In the genomic region with DNA sequence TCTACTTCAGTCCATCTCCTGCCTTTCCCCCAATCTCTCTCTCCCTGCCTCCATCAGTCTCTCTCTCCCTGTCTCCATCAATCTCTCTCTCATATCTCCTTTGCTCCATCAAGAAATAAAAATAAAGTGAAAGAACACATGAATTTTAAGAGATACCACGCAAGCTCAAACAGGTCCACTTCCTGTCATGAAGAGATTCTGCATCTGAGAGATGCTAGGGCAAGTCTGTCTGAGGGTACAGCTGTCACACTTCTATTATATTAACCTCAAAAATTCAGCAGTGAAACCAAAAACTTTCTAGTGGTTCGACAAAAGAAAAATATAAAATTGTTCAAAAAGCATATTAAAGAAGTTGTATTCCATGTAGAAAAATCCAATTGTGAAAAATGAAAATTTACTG, we compare ENCODE assay signal across 18 cellular contexts.
DNase-seq lines count a peak whose midpoint lies in the region; ATAC-seq, FAIRE-seq and TF ChIP-seq lines count a peak whose summit lies in the region.
"Had no signal": no experiment of that assay in that cellular context is flagged by ENCODE, and none has a peak within 500 bp of the region (broad histone marks: within the 10 kb centered on the region; RNA-seq: fewer than 3 reads in every experiment).

No MANE protein-coding gene starts in this region.

- peak overlapping the region; percentile 82 to 96 (median 89) for H3K27ac Mint-ChIP-seq in nephron
- H3K27ac Mint-ChIP-seq: CD14-positive monocyte; CD4-positive, alpha-beta memory T cell had no signal

- no TSS peak for BruUV-seq in endothelial cell of umbilical vein (replicated peaks; lab: Mats Ljungman, UMichigan)

- no peak overlapping the region for H3K4me2 ChIP-seq in MM.1S (ENCODE audit: low read depth, low read length)
- no peak overlapping the region for H3K4me2 ChIP-seq in endothelial cell of umbilical vein (ENCODE audit: insufficient read depth, low read length)
- H3K4me2 ChIP-seq: A549, BLaER1 had no signal

- H4K20me1 ChIP-seq in MM.1S (ENCODE audit: insufficient read depth, low read length), result no peaks in the 10 kb centered on the region
- no peaks in the 10 kb centered on the region for H4K20me1 ChIP-seq in endothelial cell of umbilical vein (replicated peaks; ENCODE audit: control insufficient read depth, extremely low read depth, insufficient read depth, low read length)
- H4K20me1 ChIP-seq: BLaER1 had no signal

- H3F3A ChIP-seq in MM.1S (ENCODE audit: insufficient read depth, low read length), result no peaks in the 10 kb centered on the region

- CTCF ChIA-PET in endothelial cell of umbilical vein (lab: Charles Lee), result interaction anchor here (0.6 to 2.9 kb wide), 4 partner anchors 9 to 295 kb away, joined by 3 to 17 read pairs (median 8); no protein-coding TSS in a partner anchor

- H3K4me1 ChIP-seq in ACC112 (ENCODE audit: control insufficient read depth, insufficient read depth, low read length, unreplicated experiment) (peaks cover 22% of the 10 kb centered on the region), MM.1S (ENCODE audit: low read length) (no peaks in the 10 kb centered on the region), endothelial cell of umbilical vein (ENCODE audit: control insufficient read depth, extremely low read depth, insufficient read depth, low read length) (peaks cover 19% of the 10 kb centered on the region)
- H3K4me1 ChIP-seq: A549, BLaER1 had no signal

- TF ChIP-seq POLR2A in endothelial cell of umbilical vein (IDR thresholded peaks at IDR 0.05; ENCODE audit: low read depth, low read length), result no peak

- intact Hi-C loops in endothelial cell of umbilical vein (cut with micrococcal nuclease), result no loop called here

- H3K4me3 Mint-ChIP-seq in nephron, result no peak overlapping the region
- H3K4me3 Mint-ChIP-seq: CD14-positive monocyte; CD4-positive, alpha-beta memory T cell had no signal

- H3K4me1 Mint-ChIP-seq in nephron, result peaks cover 13% of the 10 kb centered on the region
- H3K4me1 Mint-ChIP-seq: CD14-positive monocyte; CD4-positive, alpha-beta memory T cell had no signal

- H3K9me3 ChIP-seq in MM.1S (replicated peaks; ENCODE audit: insufficient read depth, low read length), result no peaks in the 10 kb centered on the region
- H3K9me3 ChIP-seq in endothelial cell of umbilical vein (replicated peaks; ENCODE audit: control insufficient read depth, insufficient read depth, low read length), result no peaks in the 10 kb centered on the region
- H3K9me3 ChIP-seq: A549, BLaER1 had no signal

- no peaks in the 10 kb centered on the region for H3K79me2 ChIP-seq in ACC112 (ENCODE audit: control insufficient read depth, insufficient read depth, low read length, unreplicated experiment)
- H3K79me2 ChIP-seq in MM.1S (ENCODE audit: low read length), result no peaks in the 10 kb centered on the region
- no peaks in the 10 kb centered on the region for H3K79me2 ChIP-seq in endothelial cell of umbilical vein (ENCODE audit: control insufficient read depth, insufficient read depth, low read length)

- dilution Hi-C loops in endothelial cell of umbilical vein (cut with MboI; ENCODE audit: extremely low pct_ligation_motif_present, low sequenced_read_pairs), result loop anchor here (25.0 kb wide), 1 partner anchor 91 kb away; no protein-coding TSS in a partner anchor

- peak overlapping the region; percentile 53 for H2AFZ ChIP-seq in ACC112 (ENCODE audit: low read length, unreplicated experiment)
- H2AFZ ChIP-seq in MM.1S (ENCODE audit: low read length), result no peak overlapping the region
- H2AFZ ChIP-seq in endothelial cell of umbilical vein (ENCODE audit: low read depth, low read length), result peak overlapping the region; percentile 36

- ATAC-seq in HG03095 (IDR thresholded peaks at IDR 0.05; ENCODE audit: unreplicated experiment), result no peak
- ATAC-seq: A549, GM12878 had no signal

- no peaks in the 10 kb centered on the region for H3K27me3 ChIP-seq in ACC112 (ENCODE audit: insufficient read depth, low read length)
- no peaks in the 10 kb centered on the region for H3K27me3 ChIP-seq in MM.1S (replicated peaks; ENCODE audit: insufficient read depth, low read length)
- no peaks in the 10 kb centered on the region for H3K27me3 ChIP-seq in endothelial cell of umbilical vein (ENCODE audit: control insufficient read depth in 2 of 2, insufficient read depth in 2 of 2, low read length in 2 of 2)
- H3K27me3 ChIP-seq: BLaER1 had no signal

- H3K27ac ChIP-seq in ACC112 (ENCODE audit: low read depth, low read length), result no peak overlapping the region
- no peak overlapping the region for H3K27ac ChIP-seq in MM.1S (ENCODE audit: low read length)
- no peak overlapping the region for H3K27ac ChIP-seq in endothelial cell of umbilical vein (ENCODE audit: insufficient read depth, low read depth, low read length)
- H3K27ac ChIP-seq: 22Rv1, A549, BLaER1 had no signal

- H3K27me3 Mint-ChIP-seq in nephron (ENCODE audit: low read depth), result no peaks in the 10 kb centered on the region

- H3K9me3 Mint-ChIP-seq in nephron, result no peaks in the 10 kb centered on the region
- H3K9me3 Mint-ChIP-seq: CD4-positive, alpha-beta memory T cell had no signal

- H3K36me3 Mint-ChIP-seq in nephron (ENCODE audit: low read depth), result no peaks in the 10 kb centered on the region
- H3K36me3 Mint-ChIP-seq: CD14-positive monocyte; CD4-positive, alpha-beta memory T cell had no signal

- H3K4me3 ChIP-seq in ACC112 (ENCODE audit: low read depth, low read length), result no peak overlapping the region
- H3K4me3 ChIP-seq in MM.1S (ENCODE audit: low read length), result no peak overlapping the region
- no peak overlapping the region for H3K4me3 ChIP-seq in endothelial cell of umbilical vein (replicated peaks in 1 of 3; ENCODE audit: insufficient read depth in 1 of 3, low read depth in 1 of 3, low read length in 3 of 3)
- H3K4me3 ChIP-seq: A549, BLaER1, GM12878 had no signal

- no peak for TF ChIP-seq CTCF in MM.1S (IDR thresholded peaks at IDR 0.05; ENCODE audit: low read length)
- TF ChIP-seq CTCF in endothelial cell of umbilical vein (IDR thresholded peaks at IDR 0.05; ENCODE audit: extremely low read depth in 1 of 2, insufficient read depth in 1 of 2, low read depth in 1 of 2, low read length in 2 of 2), result no peak
- TF ChIP-seq CTCF in nephron (IDR thresholded peaks at IDR 0.05; ENCODE audit: unreplicated experiment in 3 of 3), result no peak
- no peak for TF ChIP-seq CTCF in D721Med (IDR thresholded peaks at IDR 0.05; ENCODE audit: insufficient read depth, missing control alignments)

- H3K9ac ChIP-seq in MM.1S (ENCODE audit: low read length) (no peak overlapping the region), endothelial cell of umbilical vein (replicated peaks; ENCODE audit: extremely low read depth, insufficient read depth, low read length) (no peak overlapping the region)
- H3K9ac ChIP-seq: BLaER1 had no signal

- no peaks in the 10 kb centered on the region for H3K9me1 ChIP-seq in endothelial cell of umbilical vein (replicated peaks; ENCODE audit: control insufficient read depth, extremely low read depth, insufficient read depth, low read length)

- POLR2A ChIA-PET in endothelial cell of umbilical vein (lab: Charles Lee), result no interaction called here

- no peaks in the 10 kb centered on the region for H3K36me3 ChIP-seq in ACC112 (ENCODE audit: insufficient read depth, low read length)
- H3K36me3 ChIP-seq in MM.1S (replicated peaks; ENCODE audit: insufficient read depth, low read length), result no peaks in the 10 kb centered on the region
- no peaks in the 10 kb centered on the region for H3K36me3 ChIP-seq in endothelial cell of umbilical vein (ENCODE audit: control insufficient read depth in 2 of 2, extremely low read depth in 1 of 2, insufficient read depth in 2 of 2, low read length in 2 of 2)
- H3K36me3 ChIP-seq: BLaER1 had no signal

- no peaks in the 10 kb centered on the region for H3K9me2 ChIP-seq in MM.1S (replicated peaks; ENCODE audit: insufficient read depth, low read length)

- FAIRE-seq in endothelial cell of umbilical vein (lab: Jason Lieb, UNC), result no peak
- FAIRE-seq in D721Med (lab: Jason Lieb, UNC), result no peak
- FAIRE-seq: A549, GM12878, HTR-8/SVneo had no signal

- DNase-seq in MM.1S (peak; percentile 18), endothelial cell of umbilical vein (ENCODE audit: low read depth, low spot score) (no peak), GDM1 (lab: John Stamatoyannopoulos, UW) (no peak), amniotic stem cell (lab: John Stamatoyannopoulos, UW) (no peak), D721Med (ENCODE audit: insufficient read length, low spot score) (no peak)
- DNase-seq: CD4-positive, alpha-beta memory T cell; DMS79 treated with DMSO at 0.1 percent for 48 hours; HCEC 1CT; IMR-90 had no signal

TF ChIP-seq in endothelial cell of umbilical vein, 7 proteins besides CTCF, POLR2A, EP300 and RAD21:
- TF ChIP-seq JUN (IDR thresholded peaks at IDR 0.05; ENCODE audit: borderline replicate concordance, insufficient read depth, insufficient read length, low read depth) (no peak), MYC (IDR thresholded peaks at IDR 0.05; ENCODE audit: low read depth, low read length) (no peak), FOS (IDR thresholded peaks at IDR 0.05; ENCODE audit: borderline replicate concordance, insufficient read depth, low read length) (no peak), POLR2AphosphoS5 (IDR thresholded peaks at IDR 0.05; ENCODE audit: insufficient read depth, low read depth, low read length) (no peak), GATA2 (IDR thresholded peaks at IDR 0.05; ENCODE audit: insufficient read depth, insufficient read length, low read depth, low read length) (no peak), EZH2 (IDR thresholded peaks at IDR 0.05; ENCODE audit: borderline replicate concordance, low read depth, low read length, severe bottlenecking) (no peak)
- TF ChIP-seq, protein P1, sequence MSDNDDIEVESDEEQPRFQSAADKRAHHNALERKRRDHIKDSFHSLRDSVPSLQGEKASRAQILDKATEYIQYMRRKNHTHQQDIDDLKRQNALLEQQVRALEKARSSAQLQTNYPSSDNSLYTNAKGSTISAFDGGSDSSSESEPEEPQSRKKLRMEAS (IDR thresholded peaks at IDR 0.05; ENCODE audit: insufficient read depth, insufficient read length), result no peak
TF ChIP-seq in endothelial cell of umbilical vein: peak in this region for 0.
